ENCODE assay signal across 18 cellular contexts in the genomic region with DNA sequence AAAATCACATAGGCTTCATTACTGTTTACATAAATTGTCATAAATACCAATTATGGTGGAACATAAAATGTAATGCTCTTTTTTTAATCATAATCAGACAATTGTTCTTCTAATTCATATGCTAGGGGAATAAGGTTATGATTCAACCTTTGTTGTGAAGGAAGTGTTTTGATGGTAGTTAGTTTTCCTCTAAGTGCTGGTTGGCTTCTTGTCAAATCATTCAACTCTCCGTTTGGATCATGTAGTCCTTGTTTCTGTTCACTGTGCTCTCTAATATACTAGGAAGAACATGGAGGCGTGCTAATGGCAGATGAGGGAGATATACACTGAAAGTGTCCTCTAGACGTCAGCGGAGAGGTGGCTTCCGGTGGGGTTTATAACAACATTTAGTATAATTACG.
A peak's percentile ranks its signal among the peaks of the same experiment; 100 is the strongest.
DNase-seq lines count a peak whose midpoint lies in the region; ATAC-seq, FAIRE-seq and TF ChIP-seq lines count a peak whose summit lies in the region.
"Had no signal": no experiment of that assay in that cellular context is flagged by ENCODE, and none has a peak within 500 bp of the region (broad histone marks: within the 10 kb centered on the region; RNA-seq: fewer than 3 reads in every experiment).

No MANE protein-coding gene starts in this region.

- no peaks in the 10 kb centered on the region for H3K9me3 ChIP-seq in gastrocnemius medialis
- H3K9me3 ChIP-seq: BLaER1 treated with 17β-estradiol and CSF1 and Interleukin-3, amounts not matched to agents 10 nM and 100 nM had no signal

- H3K36me3 Mint-ChIP-seq in type B pancreatic cell, result no peaks in the 10 kb centered on the region
- H3K36me3 Mint-ChIP-seq: CD8-positive, alpha-beta T cell had no signal

- TF ChIP-seq POLR2A in gastrocnemius medialis (IDR thresholded peaks at IDR 0.05), result no peak

- DNase-seq in D721Med (ENCODE audit: insufficient read length, low spot score) (no peak), NCI-H69 (lab: John Stamatoyannopoulos, UW) (peak; percentile 46), lung microvascular endothelial cell (ENCODE audit: low read depth in 2 of 2) (peak; percentile 2 to 31), pulmonary artery endothelial cell (ENCODE audit: low read depth, low spot score) (peak; percentile 20), gastrocnemius medialis (no peak), type B pancreatic cell (ENCODE audit: extremely low spot score, unreplicated experiment) (no peak)
- DNase-seq: Calu3; CD8-positive, alpha-beta T cell; DMS 273 treated with DMSO at 0.1 percent for 48 hours; DMS53; DND-41; EL; H9 had no signal

- H3K4me1 ChIP-seq in gastrocnemius medialis, result no peaks in the 10 kb centered on the region
- H3K4me1 ChIP-seq: BLaER1 treated with 17β-estradiol and CSF1 and Interleukin-3, amounts not matched to agents 10 nM and 100 nM had no signal

- in situ Hi-C loops in gastrocnemius medialis (cut with MboI; ENCODE audit: low sequenced_read_pairs in 4 of 4), result loop anchor here in 1 of 4 donors (25.0 kb wide), 1 partner anchor 95 kb away; no protein-coding TSS in a partner anchor

- H3K27ac ChIP-seq in gastrocnemius medialis, result no peak overlapping the region
- H3K27ac ChIP-seq: BLaER1 treated with 17β-estradiol and CSF1 and Interleukin-3, amounts not matched to agents 10 nM and 100 nM had no signal

- intact Hi-C loops in gastrocnemius medialis (cut with DNase I; ENCODE audit: low total_unique reads), result no loop called here

- no peaks in the 10 kb centered on the region for H3K36me3 ChIP-seq in gastrocnemius medialis
- H3K36me3 ChIP-seq: BLaER1 treated with 17β-estradiol and CSF1 and Interleukin-3, amounts not matched to agents 10 nM and 100 nM had no signal

- H3K27ac Mint-ChIP-seq in type B pancreatic cell, result no peak overlapping the region
- H3K27ac Mint-ChIP-seq: B cell; CD8-positive, alpha-beta T cell had no signal

- H3K9me3 Mint-ChIP-seq in type B pancreatic cell, result peaks cover 4% of the 10 kb centered on the region
- H3K9me3 Mint-ChIP-seq: H9 had no signal

- H3K4me3 Mint-ChIP-seq in type B pancreatic cell, result no peak overlapping the region
- H3K4me3 Mint-ChIP-seq: B cell; CD8-positive, alpha-beta T cell; H9 had no signal

- no peak for TF ChIP-seq CTCF in D721Med (IDR thresholded peaks at IDR 0.05; ENCODE audit: insufficient read depth, missing control alignments)
- no peak for TF ChIP-seq CTCF in gastrocnemius medialis (IDR thresholded peaks at IDR 0.05 in 4 of 5, conservative IDR thresholded peaks at IDR 0.05 in 1 of 5)
- TF ChIP-seq CTCF in type B pancreatic cell (conservative IDR thresholded peaks at IDR 0.05), result no peak

- H3K27me3 ChIP-seq in gastrocnemius medialis, result no peaks in the 10 kb centered on the region
- H3K27me3 ChIP-seq: BLaER1 treated with 17β-estradiol and CSF1 and Interleukin-3, amounts not matched to agents 10 nM and 100 nM had no signal

- H3K27me3 Mint-ChIP-seq in type B pancreatic cell, result no peaks in the 10 kb centered on the region
- H3K27me3 Mint-ChIP-seq: B cell had no signal

- peak; percentile 89 for FAIRE-seq in D721Med (lab: Jason Lieb, UNC)
- FAIRE-seq: GM12878, H1, HTR-8/SVneo had no signal

- H3K4me1 Mint-ChIP-seq in type B pancreatic cell (ENCODE audit: unreplicated experiment), result peaks cover 12% of the 10 kb centered on the region
- H3K4me1 Mint-ChIP-seq: B cell had no signal

- no peak overlapping the region for H3K4me3 ChIP-seq in gastrocnemius medialis
- H3K4me3 ChIP-seq: BLaER1 treated with 17β-estradiol and CSF1 and Interleukin-3, amounts not matched to agents 10 nM and 100 nM; GM12878 had no signal

- ATAC-seq in gastrocnemius medialis, result no peak
- ATAC-seq: CD8-positive, alpha-beta T cell; GM12878 had no signal

Comparison
In these comparisons a context has a peak if more than half of its experiments do, and no peak if none do; other contexts are left out.
1. DNase-seq: peak in NCI-H69 (single experiment), lung microvascular endothelial cell (2 of 2) and pulmonary artery endothelial cell (single experiment); none in D721Med (single experiment), gastrocnemius medialis (0 of 2) and type B pancreatic cell (single experiment).